In the genomic region with DNA sequence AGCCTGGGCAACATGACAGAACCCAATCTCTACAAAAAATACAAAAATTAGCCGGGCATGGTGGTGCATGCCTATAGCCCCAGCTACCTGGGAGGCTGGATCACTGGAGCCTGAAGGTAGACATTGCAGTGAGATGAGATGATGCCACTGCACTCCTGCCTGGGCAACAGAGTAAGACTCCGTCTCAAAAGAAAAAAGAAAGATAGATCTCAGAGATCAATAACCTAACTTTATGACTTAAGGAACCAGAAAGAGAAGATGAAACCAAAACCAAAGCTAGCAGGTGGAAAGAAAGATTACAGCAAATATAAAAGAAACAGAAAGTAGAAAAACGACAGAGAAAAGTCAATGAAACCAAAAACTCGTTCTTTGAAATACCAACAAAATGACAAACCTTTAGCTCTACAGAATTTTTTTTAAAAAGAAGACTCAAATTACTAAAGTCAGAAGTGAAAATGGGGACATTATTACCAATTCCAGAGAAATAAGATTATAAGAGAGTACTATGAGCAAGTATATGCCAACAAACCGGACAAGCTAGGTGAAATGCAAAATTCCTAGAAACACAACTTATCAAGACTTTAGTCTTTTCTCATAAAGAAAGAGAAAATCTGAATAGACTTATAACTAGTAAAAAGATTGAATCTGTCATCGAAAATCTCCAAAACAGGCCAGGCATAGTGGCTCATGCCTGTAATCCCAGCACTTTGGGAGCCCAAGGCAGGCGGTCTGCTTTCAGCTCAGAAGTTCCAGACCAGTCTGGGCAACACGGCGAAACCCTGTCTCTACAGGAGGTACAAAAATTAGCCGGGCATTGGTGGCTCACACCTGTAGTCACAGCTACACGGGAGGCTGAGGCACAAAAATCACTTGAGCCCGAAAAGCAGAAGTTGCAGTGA, we compare ENCODE assay signal across 21 cellular contexts. TPM values are rescaled to one million over a fixed set of nuclear protein-coding genes. Genes with fewer than 3 reads are reported as not detected.
DNase-seq lines count a peak whose midpoint lies in the region; ATAC-seq, FAIRE-seq and TF ChIP-seq lines count a peak whose summit lies in the region.
"Had no signal": no experiment of that assay in that cellular context is flagged by ENCODE, and none has a peak within 500 bp of the region (broad histone marks: within the 10 kb centered on the region; RNA-seq: fewer than 3 reads in every experiment).

No MANE protein-coding gene starts in this region.

- H3K4me3 ChIP-seq in pancreas (no peak overlapping the region), uterus (no peak overlapping the region)
- H3K4me3 ChIP-seq in CD8-positive, alpha-beta memory T cell (ENCODE audit: low read length), result no peak overlapping the region
- H3K4me3 ChIP-seq: BLaER1 treated with 17β-estradiol and CSF1 and Interleukin-3, amounts not matched to agents 10 nM and 100 nM; gastrocnemius medialis; Peyer's patch; testis had no signal

- H3K9me3 ChIP-seq in pancreas (no peaks in the 10 kb centered on the region), uterus (no peaks in the 10 kb centered on the region)
- no peaks in the 10 kb centered on the region for H3K9me3 ChIP-seq in CD8-positive, alpha-beta memory T cell (ENCODE audit: low read length)
- H3K9me3 ChIP-seq: gastrocnemius medialis, Peyer's patch, SK-N-SH, testis had no signal

- POLR2A ChIA-PET in CD8-positive, alpha-beta memory T cell (lab: Charles Lee), result interaction anchor here (0.8 kb wide), 1 partner anchor 824 kb away, joined by 4 read pairs; no protein-coding TSS in a partner anchor

- WGBS in pancreas, 2 donors, result 90 to 93% methylated on average over 12 of the region's 12 CpGs

- H3K9me3 Mint-ChIP-seq in activated T-helper 1 cell treated with anti-CD3 and anti-CD28 coated beads, Interleukin-12 subunit alpha, Interleukin-12 subunit beta, Interleukin-2, Interleukin-4 antibody, amounts not matched to agents 30 ng/mL and 10 ng/mL and 1 ng/mL, durations not matched to agents 14 hours and 24 hours and 36 hours, result peaks cover 11% of the 10 kb centered on the region
- peaks cover 0 to 3% (median 0%) of the 10 kb centered on the region in 5 donors for H3K9me3 Mint-ChIP-seq in CD8-positive, alpha-beta memory T cell
- H3K9me3 Mint-ChIP-seq: immature natural killer cell, neural crest cell had no signal

- TF ChIP-seq CTCF in pancreas (IDR thresholded peaks at IDR 0.05), result no peak
- TF ChIP-seq CTCF in uterus (IDR thresholded peaks at IDR 0.05), result no peak

- H3K4me1 Mint-ChIP-seq in activated T-helper 1 cell treated with anti-CD3 and anti-CD28 coated beads, Interleukin-12 subunit alpha, Interleukin-12 subunit beta, Interleukin-2, Interleukin-4 antibody, amounts not matched to agents 30 ng/mL and 10 ng/mL and 1 ng/mL, durations not matched to agents 14 hours and 24 hours and 36 hours (ENCODE audit: low read depth), result peaks cover 40% of the 10 kb centered on the region
- peaks cover 50 to 64% (median 63%) of the 10 kb centered on the region in 3 donors for H3K4me1 Mint-ChIP-seq in CD8-positive, alpha-beta memory T cell
- H3K4me1 Mint-ChIP-seq: neural crest cell had no signal

- H3K4me3 Mint-ChIP-seq in activated T-helper 1 cell treated with anti-CD3 and anti-CD28 coated beads, Interleukin-12 subunit alpha, Interleukin-12 subunit beta, Interleukin-2, Interleukin-4 antibody, amounts not matched to agents 30 ng/mL and 10 ng/mL and 1 ng/mL, durations not matched to agents 14 hours and 24 hours and 36 hours, result peak overlapping the region; percentile 68
- peak overlapping the region in 3 of 7 donors; percentile 10 to 47 (median 38) for H3K4me3 Mint-ChIP-seq in CD8-positive, alpha-beta memory T cell
- H3K4me3 Mint-ChIP-seq: neural crest cell had no signal

- FAIRE-seq in pancreas (lab: Jason Lieb, UNC), result peak; percentile 5

- CTCF ChIA-PET in CD8-positive, alpha-beta memory T cell (lab: Charles Lee), result interaction anchor here (1.3 kb wide), 1 partner anchor 137 kb away, joined by 3 read pairs; the partner anchor contains the start of gene XXYLT1

- H3K4me1 ChIP-seq in pancreas, result no peaks in the 10 kb centered on the region
- no peaks in the 10 kb centered on the region for H3K4me1 ChIP-seq in uterus
- H3K4me1 ChIP-seq in CD8-positive, alpha-beta memory T cell (ENCODE audit: insufficient read depth, low read length), result peaks cover 29% of the 10 kb centered on the region
- H3K4me1 ChIP-seq: Peyer's patch, testis had no signal

- peaks cover 5% of the 10 kb centered on the region for H3K27me3 Mint-ChIP-seq in activated T-helper 1 cell treated with anti-CD3 and anti-CD28 coated beads, Interleukin-12 subunit alpha, Interleukin-12 subunit beta, Interleukin-2, Interleukin-4 antibody, amounts not matched to agents 30 ng/mL and 10 ng/mL and 1 ng/mL, durations not matched to agents 14 hours and 24 hours and 36 hours (ENCODE audit: insufficient read depth)
- H3K27me3 Mint-ChIP-seq in CD8-positive, alpha-beta memory T cell, result no peaks in the 10 kb centered on the region

- no peak for DNase-seq in activated CD4-positive, CD25-positive, alpha-beta regulatory T cell (lab: John Stamatoyannopoulos, UW)
- no peak for DNase-seq in activated T-helper 1 cell treated with anti-CD3 and anti-CD28 coated beads, Interleukin-12 subunit alpha, Interleukin-12 subunit beta, Interleukin-2, Interleukin-4 antibody, amounts not matched to agents 30 ng/mL and 10 ng/mL and 1 ng/mL, durations not matched to agents 14 hours and 24 hours and 36 hours (ENCODE audit: low spot score)
- DNase-seq in pancreas (no peak), iPS-NIHi11 (ENCODE audit: low spot score) (no peak), uterus (no peak)
- DNase-seq in CD8-positive, alpha-beta memory T cell, result no peak
- DNase-seq: aorta, DMS79, gastrocnemius medialis, H7, immature natural killer cell, NCI-H2081, Peyer's patch, retina, SK-N-SH, testis had no signal

- no peaks in the 10 kb centered on the region for H3K36me3 ChIP-seq in pancreas
- H3K36me3 ChIP-seq in uterus, result no peaks in the 10 kb centered on the region
- H3K36me3 ChIP-seq in CD8-positive, alpha-beta memory T cell (ENCODE audit: insufficient read depth, low read length), result no peaks in the 10 kb centered on the region
- H3K36me3 ChIP-seq: gastrocnemius medialis, Peyer's patch had no signal

- no peak overlapping the region for H3K27ac ChIP-seq in pancreas
- H3K27ac ChIP-seq in uterus, result no peak overlapping the region
- no peak overlapping the region for H3K27ac ChIP-seq in CD8-positive, alpha-beta memory T cell (ENCODE audit: low read depth, low read length)
- H3K27ac ChIP-seq: 22Rv1; BLaER1 treated with 17β-estradiol and CSF1 and Interleukin-3, amounts not matched to agents 10 nM and 100 nM; gastrocnemius medialis; Peyer's patch; testis had no signal

- peak overlapping the region; percentile 69 for H3K27ac Mint-ChIP-seq in activated T-helper 1 cell treated with anti-CD3 and anti-CD28 coated beads, Interleukin-12 subunit alpha, Interleukin-12 subunit beta, Interleukin-2, Interleukin-4 antibody, amounts not matched to agents 30 ng/mL and 10 ng/mL and 1 ng/mL, durations not matched to agents 14 hours and 24 hours and 36 hours
- peak overlapping the region in 4 of 8 donors; percentile 37 to 78 (median 61) for H3K27ac Mint-ChIP-seq in CD8-positive, alpha-beta memory T cell

- intact Hi-C loops in activated T-helper 1 cell treated with anti-CD3 and anti-CD28 coated beads, Interleukin-12 subunit alpha, Interleukin-12 subunit beta, Interleukin-2, Interleukin-4 antibody, amounts not matched to agents 30 ng/mL and 10 ng/mL and 1 ng/mL, durations not matched to agents 14 hours and 24 hours and 36 hours (cut with micrococcal nuclease), result loop anchor here (1.0 to 5.0 kb wide), 3 partner anchors 36 to 720 kb away; partner anchors contain the start of genes ACAP2 and FAM43A
- intact Hi-C loops in pancreas (cut with DNase I) (no loop called here), uterus (cut with DNase I; ENCODE audit: low total_unique reads) (no loop called here)

- TF ChIP-seq POLR2A in uterus (IDR thresholded peaks at IDR 0.05), result no peak

- peaks cover 33% of the 10 kb centered on the region for H3K36me3 Mint-ChIP-seq in activated T-helper 1 cell treated with anti-CD3 and anti-CD28 coated beads, Interleukin-12 subunit alpha, Interleukin-12 subunit beta, Interleukin-2, Interleukin-4 antibody, amounts not matched to agents 30 ng/mL and 10 ng/mL and 1 ng/mL, durations not matched to agents 14 hours and 24 hours and 36 hours (ENCODE audit: low read depth)
- peaks cover 6 to 28% (median 9%) of the 10 kb centered on the region in 3 donors for H3K36me3 Mint-ChIP-seq in CD8-positive, alpha-beta memory T cell

- peak; percentile 84 for ATAC-seq in activated CD4-positive, CD25-positive, alpha-beta regulatory T cell treated with anti-CD3 and anti-CD28 coated beads, Interleukin-2, amount 50 U/mL, for 24 hours
- peak; percentile 52 for ATAC-seq in GM21529 (IDR thresholded peaks at IDR 0.05; ENCODE audit: unreplicated experiment)
- no peak for ATAC-seq in pancreas
- ATAC-seq: gastrocnemius medialis had no signal

- no peaks in the 10 kb centered on the region for H3K27me3 ChIP-seq in pancreas
- H3K27me3 ChIP-seq in uterus, result no peaks in the 10 kb centered on the region
- H3K27me3 ChIP-seq in CD8-positive, alpha-beta memory T cell (ENCODE audit: insufficient read depth, low read length, poor library complexity, severe bottlenecking), result no peaks in the 10 kb centered on the region
- H3K27me3 ChIP-seq: BLaER1 treated with 17β-estradiol and CSF1 and Interleukin-3, amounts not matched to agents 10 nM and 100 nM; gastrocnemius medialis; Peyer's patch; testis had no signal

RNA-seq across cellular contexts. Expression of gene ACAP2, which starts 35.1 kb away (rescaled TPM):
- total RNA-seq in activated T-helper 1 cell treated with anti-CD3 and anti-CD28 coated beads, Interleukin-12 subunit alpha, Interleukin-12 subunit beta, Interleukin-2, Interleukin-4 antibody, amounts not matched to agents 30 ng/mL and 10 ng/mL and 1 ng/mL, durations not matched to agents 14 hours and 24 hours and 36 hours, result 38.2 and 46.3 TPM in 2 replicates
- 10 to 100 TPM; 12.4 to 21.1 (median 16.9) TPM for total RNA-seq in pancreas
- 1 to 10 TPM; 4.2 to 7.3 TPM for polyA plus RNA-seq in pancreas
- total RNA-seq in uterus, result 100 to 1,000 TPM in 1 of 4 donors, 10 to 100 TPM in 3; 40.3 to 140 (median 68.6) TPM
- total RNA-seq in CD8-positive, alpha-beta memory T cell, result 10 to 100 TPM; 39.5 to 42.9 TPM
- polyA plus RNA-seq in CD8-positive, alpha-beta memory T cell, result 47.0 TPM

Comparison
In these comparisons a context has a peak if more than half of its experiments do, and no peak if none do; other contexts are left out.
1. ATAC-seq: peak in activated CD4-positive, CD25-positive, alpha-beta regulatory T cell treated with anti-CD3 and anti-CD28 coated beads, Interleukin-2, amount 50 U/mL, for 24 hours (2 of 2) and GM21529 (single experiment); none in pancreas (0 of 4).